ENCODE assay signal across 1 cellular context in the genomic region with DNA sequence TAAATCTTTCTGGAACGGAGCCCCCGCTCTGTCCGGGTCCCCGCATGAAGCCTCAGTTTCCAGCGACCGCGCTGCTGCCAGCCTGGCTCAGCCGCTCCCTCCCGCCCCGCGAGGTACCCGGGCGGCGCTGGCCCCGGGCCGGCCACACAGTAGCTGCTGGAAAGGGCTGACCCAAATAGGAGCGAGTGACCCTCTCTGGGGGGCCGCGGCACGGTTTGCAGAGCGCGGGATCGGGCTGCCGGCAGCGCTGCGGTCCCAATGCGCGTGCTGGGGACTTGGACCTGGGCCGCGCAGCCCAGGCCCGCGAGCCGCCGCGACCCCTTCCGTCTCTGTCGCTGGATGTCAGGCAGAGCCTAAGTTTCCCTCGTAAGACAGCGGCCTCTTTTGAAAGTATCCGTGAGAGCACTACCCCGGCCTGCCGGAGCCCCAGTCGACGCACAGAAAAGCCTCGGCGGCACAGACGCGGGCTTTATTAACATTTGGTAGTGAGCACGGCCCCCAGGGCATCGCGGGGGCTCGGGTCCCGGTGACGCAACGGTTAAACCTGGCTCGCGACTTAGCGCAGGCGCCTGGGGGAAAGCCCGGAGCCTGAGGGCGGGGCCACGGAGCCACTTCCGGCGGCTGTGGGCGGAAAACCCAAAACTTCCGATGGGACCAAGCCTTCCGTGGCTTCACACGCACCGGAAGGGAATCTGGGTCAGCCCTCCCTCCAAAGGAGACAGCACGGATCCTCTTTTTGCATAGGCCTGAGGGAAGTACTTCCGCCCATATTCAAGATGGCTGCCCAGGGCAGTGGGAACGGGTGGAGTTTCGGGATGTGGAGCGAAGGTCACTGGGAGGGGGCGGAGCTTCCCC.
TF ChIP-seq lines count a peak whose summit lies in the region.

No MANE protein-coding gene starts in this region.

TF ChIP-seq in HepG2, 621 proteins besides CTCF, POLR2A, EP300 and RAD21 (continued from another document and continues in another):
- TF ChIP-seq, protein P1, sequence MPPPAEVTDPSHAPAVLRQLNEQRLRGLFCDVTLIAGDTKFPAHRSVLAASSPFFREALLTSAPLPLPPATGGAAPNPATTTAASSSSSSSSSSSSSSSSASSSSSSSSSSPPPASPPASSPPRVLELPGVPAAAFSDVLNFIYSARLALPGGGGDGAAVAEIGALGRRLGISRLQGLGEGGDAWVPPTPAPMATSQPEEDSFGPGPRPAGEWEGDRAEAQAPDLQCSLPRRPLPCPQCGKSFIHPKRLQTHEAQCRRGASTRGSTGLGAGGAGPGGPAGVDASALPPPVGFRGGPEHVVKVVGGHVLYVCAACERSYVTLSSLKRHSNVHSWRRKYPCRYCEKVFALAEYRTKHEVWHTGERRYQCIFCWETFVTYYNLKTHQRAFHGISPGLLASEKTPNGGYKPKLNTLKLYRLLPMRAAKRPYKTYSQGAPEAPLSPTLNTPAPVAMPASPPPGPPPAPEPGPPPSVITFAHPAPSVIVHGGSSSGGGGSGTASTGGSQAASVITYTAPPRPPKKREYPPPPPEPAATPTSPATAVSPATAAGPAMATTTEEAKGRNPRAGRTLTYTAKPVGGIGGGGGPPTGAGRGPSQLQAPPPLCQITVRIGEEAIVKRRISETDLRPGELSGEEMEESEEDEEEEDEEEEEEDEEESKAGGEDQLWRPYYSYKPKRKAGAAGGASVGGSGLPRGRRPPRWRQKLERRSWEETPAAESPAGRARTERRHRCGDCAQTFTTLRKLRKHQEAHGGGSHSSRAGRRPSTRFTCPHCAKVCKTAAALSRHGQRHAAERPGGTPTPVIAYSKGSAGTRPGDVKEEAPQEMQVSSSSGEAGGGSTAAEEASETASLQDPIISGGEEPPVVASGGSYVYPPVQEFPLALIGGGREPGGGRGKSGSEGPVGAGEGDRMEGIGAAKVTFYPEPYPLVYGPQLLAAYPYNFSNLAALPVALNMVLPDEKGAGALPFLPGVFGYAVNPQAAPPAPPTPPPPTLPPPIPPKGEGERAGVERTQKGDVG (CRISPR knock-in tag; IDR thresholded peaks at IDR 0.05; ENCODE audit: borderline replicate concordance) = no peak
- TF ChIP-seq SIN3A (IDR thresholded peaks at IDR 0.05; ENCODE audit: borderline replicate concordance, low read depth, low read length) (peak; percentile 83; the same call in 1 of the 2 replicates), KLF12 (CRISPR knock-in tag; IDR thresholded peaks at IDR 0.05; ENCODE audit: borderline replicate concordance) (peak; percentile 92), ETV6 (CRISPR knock-in tag; conservative IDR thresholded peaks at IDR 0.05) (peak; percentile 18; the same call in 1 of the 2 replicates), WIZ (CRISPR knock-in tag; IDR thresholded peaks at IDR 0.05) (no peak), CREB1 (IDR thresholded peaks at IDR 0.05) (peak; percentile 70), CREB1 (CRISPR knock-in tag; IDR thresholded peaks at IDR 0.05) (peak; percentile 93), TEAD3 (CRISPR knock-in tag; optimal IDR thresholded peaks at IDR 0.05; ENCODE audit: borderline replicate concordance) (peak; percentile 63), KDM2A (CRISPR knock-in tag; IDR thresholded peaks at IDR 0.05; ENCODE audit: borderline replicate concordance, low read depth) (peak; percentile 88), SNAPC5 (CRISPR knock-in tag; IDR thresholded peaks at IDR 0.05; ENCODE audit: borderline replicate concordance) (peak; percentile 26; the same call in 1 of the 2 replicates), ZNF414 (CRISPR knock-in tag; IDR thresholded peaks at IDR 0.05) (peak; percentile 49), KLF11 (CRISPR knock-in tag; IDR thresholded peaks at IDR 0.05) (peak; percentile 62; the same call in 1 of the 2 replicates), ZBTB38 (CRISPR knock-in tag; IDR thresholded peaks at IDR 0.05) (peak; percentile 36; the same call in 1 of the 2 replicates), NFAT5 (CRISPR knock-in tag; IDR thresholded peaks at IDR 0.05) (no peak), KDM5A (IDR thresholded peaks at IDR 0.05; ENCODE audit: borderline replicate concordance, low read length) (no peak; the same call in none of the 2 replicates), FOXP4 (CRISPR knock-in tag; IDR thresholded peaks at IDR 0.05) (peak; percentile 43; the same call in 1 of the 2 replicates), ZFX (CRISPR knock-in tag; IDR thresholded peaks at IDR 0.05; ENCODE audit: low read depth) (peak; percentile 91; the same call in 1 of the 2 replicates), ZFP41 (CRISPR knock-in tag; IDR thresholded peaks at IDR 0.05; ENCODE audit: borderline replicate concordance) (no peak), MTA1 (CRISPR knock-in tag; IDR thresholded peaks at IDR 0.05; ENCODE audit: borderline replicate concordance) (peak; percentile 9; the same call in 1 of the 2 replicates), RELA (CRISPR knock-in tag; IDR thresholded peaks at IDR 0.05) (peak; percentile 55; the same call in 1 of the 2 replicates), SRSF1 (optimal IDR thresholded peaks at IDR 0.05; ENCODE audit: low read depth, low read length) (peak; percentile 85), TCF7L2 (IDR thresholded peaks at IDR 0.05; ENCODE audit: low read depth, low read length) (no peak), HHEX (CRISPR knock-in tag; IDR thresholded peaks at IDR 0.05) (no peak), ZNF484 (CRISPR knock-in tag; IDR thresholded peaks at IDR 0.05; ENCODE audit: borderline replicate concordance, low read depth) (no peak), TBX2 (CRISPR knock-in tag; IDR thresholded peaks at IDR 0.05; ENCODE audit: borderline replicate concordance) (peak; percentile 70)
- TF ChIP-seq, protein P2, sequence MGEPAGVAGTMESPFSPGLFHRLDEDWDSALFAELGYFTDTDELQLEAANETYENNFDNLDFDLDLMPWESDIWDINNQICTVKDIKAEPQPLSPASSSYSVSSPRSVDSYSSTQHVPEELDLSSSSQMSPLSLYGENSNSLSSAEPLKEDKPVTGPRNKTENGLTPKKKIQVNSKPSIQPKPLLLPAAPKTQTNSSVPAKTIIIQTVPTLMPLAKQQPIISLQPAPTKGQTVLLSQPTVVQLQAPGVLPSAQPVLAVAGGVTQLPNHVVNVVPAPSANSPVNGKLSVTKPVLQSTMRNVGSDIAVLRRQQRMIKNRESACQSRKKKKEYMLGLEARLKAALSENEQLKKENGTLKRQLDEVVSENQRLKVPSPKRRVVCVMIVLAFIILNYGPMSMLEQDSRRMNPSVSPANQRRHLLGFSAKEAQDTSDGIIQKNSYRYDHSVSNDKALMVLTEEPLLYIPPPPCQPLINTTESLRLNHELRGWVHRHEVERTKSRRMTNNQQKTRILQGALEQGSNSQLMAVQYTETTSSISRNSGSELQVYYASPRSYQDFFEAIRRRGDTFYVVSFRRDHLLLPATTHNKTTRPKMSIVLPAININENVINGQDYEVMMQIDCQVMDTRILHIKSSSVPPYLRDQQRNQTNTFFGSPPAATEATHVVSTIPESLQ (CRISPR knock-in tag; conservative IDR thresholded peaks at IDR 0.05) = 0 out of 2 replicates have a peak, but pooled peaks have one; percentile 54
- TF ChIP-seq, protein P3, sequence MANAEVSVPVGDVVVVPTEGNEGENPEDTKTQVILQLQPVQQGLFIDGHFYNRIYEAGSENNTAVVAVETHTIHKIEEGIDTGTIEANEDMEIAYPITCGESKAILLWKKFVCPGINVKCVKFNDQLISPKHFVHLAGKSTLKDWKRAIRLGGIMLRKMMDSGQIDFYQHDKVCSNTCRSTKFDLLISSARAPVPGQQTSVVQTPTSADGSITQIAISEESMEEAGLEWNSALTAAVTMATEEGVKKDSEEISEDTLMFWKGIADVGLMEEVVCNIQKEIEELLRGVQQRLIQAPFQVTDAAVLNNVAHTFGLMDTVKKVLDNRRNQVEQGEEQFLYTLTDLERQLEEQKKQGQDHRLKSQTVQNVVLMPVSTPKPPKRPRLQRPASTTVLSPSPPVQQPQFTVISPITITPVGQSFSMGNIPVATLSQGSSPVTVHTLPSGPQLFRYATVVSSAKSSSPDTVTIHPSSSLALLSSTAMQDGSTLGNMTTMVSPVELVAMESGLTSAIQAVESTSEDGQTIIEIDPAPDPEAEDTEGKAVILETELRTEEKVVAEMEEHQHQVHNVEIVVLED (CRISPR knock-in tag; IDR thresholded peaks at IDR 0.05; ENCODE audit: borderline replicate concordance) = peak; percentile 90
- TF ChIP-seq, protein P4, sequence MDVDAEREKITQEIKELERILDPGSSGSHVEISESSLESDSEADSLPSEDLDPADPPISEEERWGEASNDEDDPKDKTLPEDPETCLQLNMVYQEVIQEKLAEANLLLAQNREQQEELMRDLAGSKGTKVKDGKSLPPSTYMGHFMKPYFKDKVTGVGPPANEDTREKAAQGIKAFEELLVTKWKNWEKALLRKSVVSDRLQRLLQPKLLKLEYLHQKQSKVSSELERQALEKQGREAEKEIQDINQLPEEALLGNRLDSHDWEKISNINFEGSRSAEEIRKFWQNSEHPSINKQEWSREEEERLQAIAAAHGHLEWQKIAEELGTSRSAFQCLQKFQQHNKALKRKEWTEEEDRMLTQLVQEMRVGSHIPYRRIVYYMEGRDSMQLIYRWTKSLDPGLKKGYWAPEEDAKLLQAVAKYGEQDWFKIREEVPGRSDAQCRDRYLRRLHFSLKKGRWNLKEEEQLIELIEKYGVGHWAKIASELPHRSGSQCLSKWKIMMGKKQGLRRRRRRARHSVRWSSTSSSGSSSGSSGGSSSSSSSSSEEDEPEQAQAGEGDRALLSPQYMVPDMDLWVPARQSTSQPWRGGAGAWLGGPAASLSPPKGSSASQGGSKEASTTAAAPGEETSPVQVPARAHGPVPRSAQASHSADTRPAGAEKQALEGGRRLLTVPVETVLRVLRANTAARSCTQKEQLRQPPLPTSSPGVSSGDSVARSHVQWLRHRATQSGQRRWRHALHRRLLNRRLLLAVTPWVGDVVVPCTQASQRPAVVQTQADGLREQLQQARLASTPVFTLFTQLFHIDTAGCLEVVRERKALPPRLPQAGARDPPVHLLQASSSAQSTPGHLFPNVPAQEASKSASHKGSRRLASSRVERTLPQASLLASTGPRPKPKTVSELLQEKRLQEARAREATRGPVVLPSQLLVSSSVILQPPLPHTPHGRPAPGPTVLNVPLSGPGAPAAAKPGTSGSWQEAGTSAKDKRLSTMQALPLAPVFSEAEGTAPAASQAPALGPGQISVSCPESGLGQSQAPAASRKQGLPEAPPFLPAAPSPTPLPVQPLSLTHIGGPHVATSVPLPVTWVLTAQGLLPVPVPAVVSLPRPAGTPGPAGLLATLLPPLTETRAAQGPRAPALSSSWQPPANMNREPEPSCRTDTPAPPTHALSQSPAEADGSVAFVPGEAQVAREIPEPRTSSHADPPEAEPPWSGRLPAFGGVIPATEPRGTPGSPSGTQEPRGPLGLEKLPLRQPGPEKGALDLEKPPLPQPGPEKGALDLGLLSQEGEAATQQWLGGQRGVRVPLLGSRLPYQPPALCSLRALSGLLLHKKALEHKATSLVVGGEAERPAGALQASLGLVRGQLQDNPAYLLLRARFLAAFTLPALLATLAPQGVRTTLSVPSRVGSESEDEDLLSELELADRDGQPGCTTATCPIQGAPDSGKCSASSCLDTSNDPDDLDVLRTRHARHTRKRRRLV (CRISPR knock-in tag; IDR thresholded peaks at IDR 0.05) = peak; percentile 18; the same call in 1 of the 2 replicates
